In genomic region chr6:41442800-41443501, GRCh38 we compare ENCODE assay signal across 8 cellular contexts.
DNase-seq lines count a peak whose midpoint lies in the region; ATAC-seq and TF ChIP-seq lines count a peak whose summit lies in the region.

No MANE protein-coding gene starts in this region.

- peaks cover 44% of the 10 kb centered on the region for H3K4me1 Mint-ChIP-seq in activated T-cell treated with anti-CD3 and anti-CD28 coated beads, Interleukin-2, amount 50 U/mL, for 4 hours (ENCODE audit: low read depth)

- H3K4me1 ChIP-seq in tibial artery, result peaks cover 0 to 21% (median 18%) of the 10 kb centered on the region in 4 donors

- peaks cover 16% of the 10 kb centered on the region for H3K27me3 Mint-ChIP-seq in activated T-cell treated with anti-CD3 and anti-CD28 coated beads, Interleukin-2, amount 50 U/mL, for 4 hours (ENCODE audit: low read depth)

- no peaks in the 10 kb centered on the region for H3K36me3 Mint-ChIP-seq in activated T-cell treated with anti-CD3 and anti-CD28 coated beads, Interleukin-2, amount 50 U/mL, for 4 hours (ENCODE audit: insufficient read depth)

- no peak for ATAC-seq in activated T-cell treated with anti-CD3 and anti-CD28 coated beads, Interleukin-2, amount 50 U/mL, for 4 hours
- ATAC-seq in GM19395 (IDR thresholded peaks at IDR 0.05; ENCODE audit: unreplicated experiment), result no peak

- H3K27ac ChIP-seq in tibial artery (peak overlapping the region; percentile 1 to 59), caudate nucleus (ENCODE audit: low read depth, low read length) (no peak overlapping the region)

- H3K4me3 Mint-ChIP-seq in activated T-cell treated with anti-CD3 and anti-CD28 coated beads, Interleukin-2, amount 50 U/mL, for 4 hours, result no peak overlapping the region

- no peaks in the 10 kb centered on the region for H3K9me3 Mint-ChIP-seq in activated T-cell treated with anti-CD3 and anti-CD28 coated beads, Interleukin-2, amount 50 U/mL, for 4 hours

- peaks cover 0 to 3% of the 10 kb centered on the region in 2 donors for H3K27me3 ChIP-seq in tibial artery

- no peaks in the 10 kb centered on the region for H3K9me3 ChIP-seq in tibial artery

- peak; percentile 29 for DNase-seq in activated T-cell treated with anti-CD3 and anti-CD28 coated beads, Interleukin-2, amount 50 U/mL, for 1 hour
- DNase-seq in activated T-cell treated with anti-CD3 and anti-CD28 coated beads, Interleukin-2, amount 50 U/mL, for 4 hours, result no peak
- peak; percentile 27 for DNase-seq in activated naive CD4-positive, alpha-beta T cell treated with anti-CD3 and anti-CD28 coated beads, Interleukin-2, amount 50 U/mL, for 16 hours
- peak; percentile 85 for DNase-seq in iPS-NIHi7 (ENCODE audit: extremely low spot score)
- peak; percentile 64 to 82 for DNase-seq in tibial artery
- DNase-seq in caudate nucleus (lab: John Stamatoyannopoulos, UW), result no peak
- no peak for DNase-seq in dedifferentiated amniotic fluid mesenchymal stem cell (ENCODE audit: extremely low spot score)

- TF ChIP-seq CTCF in tibial artery (IDR thresholded peaks at IDR 0.05), result peak; percentile 15 to 28

- no peaks in the 10 kb centered on the region for H3K36me3 ChIP-seq in tibial artery

- intact Hi-C loops in tibial artery (cut with DNase I; ENCODE audit: low total_unique reads), result no loop called here

- H3K4me3 ChIP-seq in tibial artery, result peak overlapping the region; percentile 16 to 23

Comparison
In these comparisons a context has a peak if more than half of its experiments do, and no peak if none do; other contexts are left out.
1. DNase-seq: peak in activated T-cell treated with anti-CD3 and anti-CD28 coated beads, Interleukin-2, amount 50 U/mL, for 1 hour (single experiment), activated naive CD4-positive, alpha-beta T cell treated with anti-CD3 and anti-CD28 coated beads, Interleukin-2, amount 50 U/mL, for 16 hours (single experiment), iPS-NIHi7 (single experiment) and tibial artery (2 of 2); none in activated T-cell treated with anti-CD3 and anti-CD28 coated beads, Interleukin-2, amount 50 U/mL, for 4 hours (single experiment), caudate nucleus (0 of 61) and dedifferentiated amniotic fluid mesenchymal stem cell (single experiment).